Comparison of ENCODE assay signal across 1 cellular context in genomic region chr1:3790501-3790923, GRCh38.
TF ChIP-seq lines count a peak whose summit lies in the region.

No MANE protein-coding gene starts in this region.

TF ChIP-seq in HepG2, 621 proteins besides CTCF, POLR2A, EP300 and RAD21:
- TF ChIP-seq BCL3 (CRISPR knock-in tag; IDR thresholded peaks at IDR 0.05) (no peak), SIN3A (IDR thresholded peaks at IDR 0.05; ENCODE audit: borderline replicate concordance, low read depth, low read length) (no peak), RBFOX2 (IDR thresholded peaks at IDR 0.05; ENCODE audit: low read depth, low read length) (peak; percentile 63), MYPOP (CRISPR knock-in tag; IDR thresholded peaks at IDR 0.05) (no peak), RXRB (CRISPR knock-in tag; IDR thresholded peaks at IDR 0.05; ENCODE audit: borderline replicate concordance) (no peak), SOX5 (CRISPR knock-in tag; IDR thresholded peaks at IDR 0.05; ENCODE audit: borderline replicate concordance) (no peak), AGO2 (optimal IDR thresholded peaks at IDR 0.05; ENCODE audit: low read depth, low read length) (peak; percentile 67)
TF ChIP-seq in HepG2: peak in this region for 2.
